ENCODE assay signal across 8 cellular contexts in genomic region chr12:89529738-89530137, GRCh38.
A peak's percentile ranks its signal among the peaks of the same experiment; 100 is the strongest.
DNase-seq lines count a peak whose midpoint lies in the region; ATAC-seq, FAIRE-seq and TF ChIP-seq lines count a peak whose summit lies in the region.

No MANE protein-coding gene starts in this region.

- no peak for ATAC-seq in HG03108 (IDR thresholded peaks at IDR 0.05; ENCODE audit: unreplicated experiment)

- TF ChIP-seq POLR2A in H54 (IDR thresholded peaks at IDR 0.05; ENCODE audit: low read depth, low read length) = no peak

- FAIRE-seq in H54 (lab: Jason Lieb, UNC) = peak; percentile 82

- DNase-seq in ELR (ENCODE audit: low read depth) (peak; percentile 67), H54 (ENCODE audit: insufficient read length, low spot score) (peak; percentile 37), NCI-H2107 treated with DMSO at 0.1 percent for 48 hours (lab: John Stamatoyannopoulos, UW; ENCODE audit: unreplicated experiment) (peak; percentile 78), astrocyte of the hippocampus (ENCODE audit: low read depth, low spot score) (peak; percentile 67), left kidney (ENCODE audit: low read depth, low spot score) (peak; percentile 69), T-helper 9 cell (no peak)
- no peak for DNase-seq in stimulated activated CD4-positive, alpha-beta T cell treated with anti-CD3 and anti-CD28 coated beads, Interleukin-2, amount 100 ng/mL, for 48 hours

Comparison
In these comparisons a context has a peak if more than half of its experiments do, and no peak if none do; other contexts are left out.
1. DNase-seq: peak in ELR (single experiment), H54 (single experiment), NCI-H2107 treated with DMSO at 0.1 percent for 48 hours (single experiment), astrocyte of the hippocampus (single experiment) and left kidney (single experiment); none in T-helper 9 cell (single experiment) and stimulated activated CD4-positive, alpha-beta T cell treated with anti-CD3 and anti-CD28 coated beads, Interleukin-2, amount 100 ng/mL, for 48 hours (0 of 2).